In genomic region chr10:118594392-118595063, GRCh38 we compare ENCODE assay signal across 8 cellular contexts. TPM values are rescaled to one million over a fixed set of nuclear protein-coding genes. Genes with fewer than 3 reads are reported as not detected.
DNase-seq lines count a peak whose midpoint lies in the region; ATAC-seq and TF ChIP-seq lines count a peak whose summit lies in the region.

No MANE protein-coding gene starts in this region.

- H3K4me1 ChIP-seq in BE2C: peaks cover 15% of the 10 kb centered on the region

- POLR2A ChIA-PET in RWPE1 (lab: Yijun Ruan, JAX; ENCODE audit: low non-redundant PET): no interaction called here

- H3K36me3 ChIP-seq in BE2C: no peaks in the 10 kb centered on the region

- H3K27ac Mint-ChIP-seq in stimulated activated naive B cell treated with anti-CD40 and anti-IgM and Interleukin-4, amounts not matched to agents 10 μg/mL and 1 μg/mL and 100 μg/mL, for 72 hours: no peak overlapping the region

- DNase-seq in BE2C (peak; percentile 34), RWPE1 (ENCODE audit: low spot score) (peak; percentile 34), cardiac fibroblast (ENCODE audit: low read depth in 2 of 2) (peak; percentile 35 to 47), left lobe of liver (ENCODE audit: low spot score) (no peak), NCI-H2029 treated with DMSO at 0.1 percent for 48 hours (lab: John Stamatoyannopoulos, UW) (no peak), inferior parietal cortex (ENCODE audit: extremely low spot score) (no peak), DMS114 treated with DMSO at 0.1 percent for 48 hours (lab: John Stamatoyannopoulos, UW; ENCODE audit: unreplicated experiment) (no peak)
- no peak for DNase-seq in stimulated activated naive B cell treated with anti-CD40 and anti-IgM and Interleukin-4, amounts not matched to agents 10 μg/mL and 1 μg/mL and 100 μg/mL, for 72 hours

- no peak overlapping the region for H3K4me3 Mint-ChIP-seq in stimulated activated naive B cell treated with anti-CD40 and anti-IgM and Interleukin-4, amounts not matched to agents 10 μg/mL and 1 μg/mL and 100 μg/mL, for 72 hours

- peaks cover 0 to 6% of the 10 kb centered on the region in 2 donors for H3K9me3 Mint-ChIP-seq in stimulated activated naive B cell treated with anti-CD40 and anti-IgM and Interleukin-4, amounts not matched to agents 10 μg/mL and 1 μg/mL and 100 μg/mL, for 72 hours

- ATAC-seq in left lobe of liver: peak; percentile 69
- ATAC-seq in stimulated activated naive B cell treated with anti-CD40 and anti-IgM and Interleukin-4, amounts not matched to agents 10 μg/mL and 1 μg/mL and 100 μg/mL, for 72 hours (replicated peaks): peak; percentile 31 to 33

- H3K27me3 Mint-ChIP-seq in stimulated activated naive B cell treated with anti-CD40 and anti-IgM and Interleukin-4, amounts not matched to agents 10 μg/mL and 1 μg/mL and 100 μg/mL, for 72 hours: peaks cover 65 to 76% of the 10 kb centered on the region in 2 donors

- CTCF ChIA-PET in RWPE1 (lab: Yijun Ruan, JAX): interaction anchor here (0.7 kb wide), 1 partner anchor 1394 kb away, joined by 4 read pairs; no protein-coding TSS in a partner anchor

- peak; percentile 28 for TF ChIP-seq CTCF in BE2C (IDR thresholded peaks at IDR 0.05; ENCODE audit: low read depth, low read length)
- TF ChIP-seq CTCF in RWPE1 (conservative IDR thresholded peaks at IDR 0.05; ENCODE audit: low read depth): no peak
- TF ChIP-seq CTCF in cardiac fibroblast (IDR thresholded peaks at IDR 0.05; ENCODE audit: low read depth, low read length): peak; percentile 45

- H3K27me3 ChIP-seq in BE2C: no peaks in the 10 kb centered on the region

- H3K4me3 ChIP-seq in BE2C (ENCODE audit: low read depth, low read length) (no peak overlapping the region), cardiac fibroblast (replicated peaks in 1 of 2; ENCODE audit: low read depth in 2 of 2, low read length in 2 of 2) (no peak overlapping the region)

- H3K4me1 Mint-ChIP-seq in stimulated activated naive B cell treated with anti-CD40 and anti-IgM and Interleukin-4, amounts not matched to agents 10 μg/mL and 1 μg/mL and 100 μg/mL, for 72 hours: peaks cover 6 to 23% of the 10 kb centered on the region in 2 donors

- H3K27ac ChIP-seq in RWPE1: no peak overlapping the region

- peaks cover 0 to 12% of the 10 kb centered on the region in 2 donors for H3K36me3 Mint-ChIP-seq in stimulated activated naive B cell treated with anti-CD40 and anti-IgM and Interleukin-4, amounts not matched to agents 10 μg/mL and 1 μg/mL and 100 μg/mL, for 72 hours

- H3K9me3 ChIP-seq in BE2C: no peaks in the 10 kb centered on the region; the same call in 1 of the 2 replicates

RNA-seq across cellular contexts. Expression of gene PRLHR, which starts 0.9 kb away (rescaled TPM):
- 17.9 TPM for polyA plus RNA-seq in BE2C (2012; ENCODE audit: insufficient read depth, insufficient read length, low read depth)
- total RNA-seq in left lobe of liver: not detected

Comparison
In these comparisons a context has a peak if more than half of its experiments do, and no peak if none do; other contexts are left out.
1. DNase-seq: peak in BE2C (single experiment), RWPE1 (single experiment) and cardiac fibroblast (2 of 2); none in left lobe of liver (single experiment), stimulated activated naive B cell treated with anti-CD40 and anti-IgM and Interleukin-4, amounts not matched to agents 10 μg/mL and 1 μg/mL and 100 μg/mL, for 72 hours (single experiment), NCI-H2029 treated with DMSO at 0.1 percent for 48 hours (single experiment), inferior parietal cortex (single experiment) and DMS114 treated with DMSO at 0.1 percent for 48 hours (single experiment).